25 cellular contexts compared by ENCODE assay signal in genomic region chr3:155012584-155012983, GRCh38.
DNase-seq lines count a peak whose midpoint lies in the region; ATAC-seq and TF ChIP-seq lines count a peak whose summit lies in the region.
"Had no signal": no experiment of that assay in that cellular context is flagged by ENCODE, and none has a peak within 500 bp of the region (broad histone marks: within the 10 kb centered on the region; RNA-seq: fewer than 3 reads in every experiment).

No MANE protein-coding gene starts in this region.

- H3K4me3 ChIP-seq in PC-3 (ENCODE audit: low read length) (no peak overlapping the region), osteoblast (ENCODE audit: insufficient read depth, low read length) (no peak overlapping the region), left lung (no peak overlapping the region)
- H3K4me3 ChIP-seq: Peyer's patch, SK-N-MC had no signal

- intact Hi-C loops in PC-3 (cut with micrococcal nuclease), result no loop called here
- intact Hi-C loops in left lung (cut with DNase I), result no loop called here

- BruUV-seq in PC-3 (replicated peaks; lab: Mats Ljungman, UMichigan), result no TSS peak

- H3K27ac Mint-ChIP-seq in HFFc6 (no peak overlapping the region), nephron progenitor cell (peak overlapping the region; percentile 10)
- H3K27ac Mint-ChIP-seq: B cell; CD8-positive, alpha-beta memory T cell had no signal

- H2AFZ ChIP-seq in PC-3 (ENCODE audit: low read length) (no peak overlapping the region), osteoblast (ENCODE audit: low read length) (no peak overlapping the region)

- H3K36me3 ChIP-seq in PC-3 (ENCODE audit: low read depth, low read length), result no peaks in the 10 kb centered on the region
- H3K36me3 ChIP-seq in osteoblast (ENCODE audit: insufficient read depth, low read length), result no peaks in the 10 kb centered on the region
- no peaks in the 10 kb centered on the region for H3K36me3 ChIP-seq in left lung
- H3K36me3 ChIP-seq: Peyer's patch had no signal

- H3K36me3 Mint-ChIP-seq in HFFc6 (ENCODE audit: low read depth), result no peaks in the 10 kb centered on the region
- H3K36me3 Mint-ChIP-seq in nephron progenitor cell (ENCODE audit: low read depth), result no peaks in the 10 kb centered on the region
- H3K36me3 Mint-ChIP-seq: CD14-positive monocyte had no signal

- H3K4me3 Mint-ChIP-seq in HFFc6 (no peak overlapping the region), nephron progenitor cell (no peak overlapping the region)
- H3K4me3 Mint-ChIP-seq: B cell; CD14-positive monocyte; CD8-positive, alpha-beta memory T cell had no signal

- H4K20me1 ChIP-seq in PC-3 (ENCODE audit: low read length) (no peaks in the 10 kb centered on the region), osteoblast (ENCODE audit: insufficient read depth, low read length) (no peaks in the 10 kb centered on the region)

- H3K4me1 Mint-ChIP-seq in HFFc6 (ENCODE audit: low read depth) (peaks cover 6% of the 10 kb centered on the region), nephron progenitor cell (peaks cover 50% of the 10 kb centered on the region)
- H3K4me1 Mint-ChIP-seq: B cell; CD8-positive, alpha-beta memory T cell had no signal

- CTCF ChIA-PET in PC-3 (lab: Charles Lee), result no interaction called here

- H3K4me2 ChIP-seq in PC-3 (ENCODE audit: low read length) (no peak overlapping the region), osteoblast (ENCODE audit: insufficient read depth, low read length) (no peak overlapping the region)

- ATAC-seq in PC-3, result no peak
- ATAC-seq in left lung, result no peak

- H3K9me2 ChIP-seq in PC-3 (replicated peaks; ENCODE audit: low read length), result no peaks in the 10 kb centered on the region

- H3K4me1 ChIP-seq in PC-3 (ENCODE audit: insufficient read depth, low read length), result no peaks in the 10 kb centered on the region
- no peaks in the 10 kb centered on the region for H3K4me1 ChIP-seq in osteoblast (ENCODE audit: insufficient read depth, low read length)
- peaks cover 0 to 5% of the 10 kb centered on the region in 2 donors for H3K4me1 ChIP-seq in left lung
- H3K4me1 ChIP-seq: Peyer's patch had no signal

- POLR2A ChIA-PET in PC-3 (lab: Charles Lee; ENCODE audit: unreplicated experiment), result no interaction called here

- H3F3A ChIP-seq in PC-3 (ENCODE audit: low read length, unreplicated experiment), result no peaks in the 10 kb centered on the region

- no peaks in the 10 kb centered on the region for H3K79me2 ChIP-seq in PC-3 (ENCODE audit: low read length)
- no peaks in the 10 kb centered on the region for H3K79me2 ChIP-seq in osteoblast (ENCODE audit: insufficient read depth, low read length)

- DNase-seq in HFFc6, result no peak
- peak; percentile 8 for DNase-seq in PC-3
- no peak for DNase-seq in nephron progenitor cell
- DNase-seq in osteoblast (ENCODE audit: insufficient read length, low spot score, missing footprints), result no peak
- DNase-seq in NCI-H187 (lab: John Stamatoyannopoulos, UW), result no peak
- DNase-seq in left lung, result no peak
- DNase-seq: CD8-positive, alpha-beta memory T cell; DMS 273 treated with DMSO at 0.1 percent for 48 hours; DMS79; EL; GF-D8; HCEC 1CT; IMR-90; NCI-H1092 treated with DMSO at 0.1 percent for 48 hours; NCI-H1436; NCI-H187 treated with DMSO at 0.1 percent for 48 hours; NCI-H446; NCI-H524 treated with DMSO at 0.1 percent for 48 hours; NCI-H774; Peyer's patch; SIG-M5 had no signal

- H3K27me3 ChIP-seq in PC-3 (ENCODE audit: low read length) (peaks cover 1% of the 10 kb centered on the region; the same call in 1 of the 2 replicates), osteoblast (ENCODE audit: insufficient read depth, low read length) (no peaks in the 10 kb centered on the region), left lung (no peaks in the 10 kb centered on the region)
- H3K27me3 ChIP-seq: Peyer's patch had no signal

- no peak overlapping the region for H3K27ac ChIP-seq in C4-2B
- H3K27ac ChIP-seq in PC-3 (ENCODE audit: low read length), result no peak overlapping the region
- no peak overlapping the region for H3K27ac ChIP-seq in osteoblast (ENCODE audit: low read depth, low read length)
- no peak overlapping the region for H3K27ac ChIP-seq in left lung
- H3K27ac ChIP-seq: Peyer's patch, SK-N-MC had no signal

- H3K9ac ChIP-seq in PC-3 (ENCODE audit: low read length), result no peak overlapping the region

- TF ChIP-seq CTCF in C4-2B (conservative IDR thresholded peaks at IDR 0.05) (peak; percentile 16), HFFc6 (IDR thresholded peaks at IDR 0.05) (peak; percentile 26; the same call in 1 of the 2 replicates), PC-3 (conservative IDR thresholded peaks at IDR 0.05; ENCODE audit: low read depth, low read length) (0 out of 2 replicates have a peak, but pooled peaks have one; percentile 15), nephron progenitor cell (IDR thresholded peaks at IDR 0.05) (no peak), osteoblast (IDR thresholded peaks at IDR 0.05; ENCODE audit: extremely low read depth, low read depth, low read length) (no peak), left lung (IDR thresholded peaks at IDR 0.05) (no peak)

- H3K27me3 Mint-ChIP-seq in HFFc6 (ENCODE audit: insufficient read depth) (peaks cover 4% of the 10 kb centered on the region), nephron progenitor cell (ENCODE audit: low read depth, poor library complexity) (no peaks in the 10 kb centered on the region)
- H3K27me3 Mint-ChIP-seq: B cell; CD8-positive, alpha-beta memory T cell had no signal

- H3K9me3 ChIP-seq in PC-3 (ENCODE audit: low read length) (no peaks in the 10 kb centered on the region), osteoblast (ENCODE audit: low read depth, low read length) (no peaks in the 10 kb centered on the region), left lung (no peaks in the 10 kb centered on the region)
- H3K9me3 ChIP-seq: Peyer's patch had no signal

- H3K9me3 Mint-ChIP-seq in HFFc6 (no peaks in the 10 kb centered on the region), nephron progenitor cell (no peaks in the 10 kb centered on the region)

Comparison
In these comparisons a context has a peak if more than half of its experiments do, and no peak if none do; other contexts are left out.
1. CTCF ChIP-seq: peak in C4-2B (single experiment), HFFc6 (single experiment) and PC-3 (single experiment); none in nephron progenitor cell (single experiment), osteoblast (single experiment) and left lung (0 of 2).